ENCODE assay signal across 16 cellular contexts in the genomic region with DNA sequence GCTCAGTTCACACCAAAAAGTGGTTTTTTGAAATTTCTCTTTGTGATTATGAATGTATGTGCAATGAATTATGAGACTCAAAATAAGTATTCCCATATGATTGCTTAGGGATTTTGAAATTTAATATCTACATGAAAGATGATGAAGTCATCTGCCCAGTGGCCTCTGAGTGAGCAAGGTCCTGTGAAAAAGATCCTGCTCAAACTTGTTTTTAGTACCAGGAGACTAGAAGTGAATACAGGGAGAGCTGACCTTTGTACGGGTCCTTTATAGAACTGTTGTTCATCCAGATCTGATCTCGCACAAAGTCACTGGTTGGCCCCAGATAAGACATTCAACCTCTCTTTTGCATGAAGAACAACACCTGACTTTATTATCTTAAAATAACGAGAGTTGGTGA.
DNase-seq lines count a peak whose midpoint lies in the region; ATAC-seq and TF ChIP-seq lines count a peak whose summit lies in the region.
"Had no signal": no experiment of that assay in that cellular context is flagged by ENCODE, and none has a peak within 500 bp of the region (broad histone marks: within the 10 kb centered on the region; RNA-seq: fewer than 3 reads in every experiment).

No MANE protein-coding gene starts in this region.

- TF ChIP-seq CTCF in RWPE1 (conservative IDR thresholded peaks at IDR 0.05; ENCODE audit: low read depth) (no peak), esophagus squamous epithelium (IDR thresholded peaks at IDR 0.05) (no peak), mucosa of descending colon (IDR thresholded peaks at IDR 0.05) (no peak)

- DNase-seq in RWPE1 (ENCODE audit: low spot score) (peak; percentile 41), esophagus squamous epithelium (lab: John Stamatoyannopoulos, UW) (no peak), mucosa of descending colon (peak in 1 of 3 donors; percentile 26), NCI-H1092 (lab: John Stamatoyannopoulos, UW) (no peak)
- DNase-seq in activated T-cell treated with anti-CD3 and anti-CD28 coated beads, Interleukin-2, amount 50 U/mL, for 24 hours = no peak
- DNase-seq: CD8-positive, alpha-beta T cell; IMR-90; Kasumi-1; MV-4-11; NCI-H1436 treated with DMSO at 0.1 percent for 48 hours; NCI-H2081; NCI-H524 had no signal

- no peak overlapping the region for H3K4me3 Mint-ChIP-seq in activated T-cell treated with anti-CD3 and anti-CD28 coated beads, Interleukin-2, amount 50 U/mL, for 24 hours
- H3K4me3 Mint-ChIP-seq: B cell; CD8-positive, alpha-beta T cell had no signal

- peaks cover 16 to 55% (median 25%) of the 10 kb centered on the region in 3 donors for H3K4me1 ChIP-seq in esophagus squamous epithelium
- H3K4me1 ChIP-seq in mucosa of descending colon (ENCODE audit: low read depth) = no peaks in the 10 kb centered on the region
- peaks cover 6% of the 10 kb centered on the region for H3K4me1 ChIP-seq in thymus (ENCODE audit: control insufficient read depth, insufficient read depth, low read length)

- intact Hi-C loops in esophagus squamous epithelium (cut with DNase I) = no loop called here
- intact Hi-C loops in mucosa of descending colon (cut with DNase I, micrococcal nuclease) = no loop called here

- ATAC-seq in mucosa of descending colon (peak; percentile 65), GM18873 (IDR thresholded peaks at IDR 0.05; ENCODE audit: low FRiP score, unreplicated experiment) (no peak)
- ATAC-seq: CD8-positive, alpha-beta T cell had no signal

- H3K9me3 ChIP-seq in esophagus squamous epithelium (no peaks in the 10 kb centered on the region), mucosa of descending colon (no peaks in the 10 kb centered on the region), thymus (ENCODE audit: control insufficient read depth) (no peaks in the 10 kb centered on the region)
- H3K9me3 ChIP-seq: SJSA1 had no signal

- no peaks in the 10 kb centered on the region for H3K9me3 Mint-ChIP-seq in activated T-cell treated with anti-CD3 and anti-CD28 coated beads, Interleukin-2, amount 50 U/mL, for 24 hours
- H3K9me3 Mint-ChIP-seq: CD8-positive, alpha-beta T cell had no signal

- H3K36me3 ChIP-seq in esophagus squamous epithelium (no peaks in the 10 kb centered on the region), mucosa of descending colon (ENCODE audit: low read depth) (no peaks in the 10 kb centered on the region), thymus (ENCODE audit: control insufficient read depth, insufficient read depth) (no peaks in the 10 kb centered on the region)
- H3K36me3 ChIP-seq: SJSA1 had no signal

- CTCF ChIA-PET in RWPE1 (lab: Yijun Ruan, JAX) = interaction anchor here (0.7 to 0.9 kb wide), 2 partner anchors 9 to 10 kb away, joined by 3 read pairs; no protein-coding TSS in a partner anchor

- H3K27ac Mint-ChIP-seq in activated T-cell treated with anti-CD3 and anti-CD28 coated beads, Interleukin-2, amount 50 U/mL, for 24 hours = no peak overlapping the region
- H3K27ac Mint-ChIP-seq: B cell; CD8-positive, alpha-beta T cell had no signal

- H3K27ac ChIP-seq in RWPE1 (0 out of 2 replicates have a peak overlapping the region, but pooled peaks have one; percentile 13), esophagus squamous epithelium (peak overlapping the region in 3 of 4 donors; percentile 49 to 68 (median 59)), thymus (ENCODE audit: low read depth) (peak overlapping the region; percentile 46)
- H3K27ac ChIP-seq: SJSA1 had no signal

- POLR2A ChIA-PET in RWPE1 (lab: Yijun Ruan, JAX; ENCODE audit: low non-redundant PET) = no interaction called here

- no peak for TF ChIP-seq POLR2A in esophagus squamous epithelium (IDR thresholded peaks at IDR 0.05)

- H3K36me3 Mint-ChIP-seq in activated T-cell treated with anti-CD3 and anti-CD28 coated beads, Interleukin-2, amount 50 U/mL, for 24 hours (ENCODE audit: low read depth) = no peaks in the 10 kb centered on the region
- H3K36me3 Mint-ChIP-seq: CD8-positive, alpha-beta T cell had no signal

- peaks cover 18% of the 10 kb centered on the region for H3K4me1 Mint-ChIP-seq in activated T-cell treated with anti-CD3 and anti-CD28 coated beads, Interleukin-2, amount 50 U/mL, for 24 hours (ENCODE audit: low read depth)
- H3K4me1 Mint-ChIP-seq: B cell had no signal

- 57 to 68% methylated on average over 3 of the region's 3 CpGs for WGBS in esophagus squamous epithelium, 2 donors
- WGBS in thymus = 96% methylated on average over 3 of the region's 3 CpGs

- H3K27me3 ChIP-seq in esophagus squamous epithelium (no peaks in the 10 kb centered on the region), thymus (ENCODE audit: control insufficient read depth, insufficient read depth) (no peaks in the 10 kb centered on the region)
- H3K27me3 ChIP-seq: SJSA1 had no signal

- H3K27me3 Mint-ChIP-seq in activated T-cell treated with anti-CD3 and anti-CD28 coated beads, Interleukin-2, amount 50 U/mL, for 24 hours = peaks cover 19% of the 10 kb centered on the region
- H3K27me3 Mint-ChIP-seq: B cell had no signal

- no peak overlapping the region for H3K4me3 ChIP-seq in esophagus squamous epithelium
- no peak overlapping the region for H3K4me3 ChIP-seq in mucosa of descending colon
- no peak overlapping the region for H3K4me3 ChIP-seq in thymus (ENCODE audit: low read length)
- H3K4me3 ChIP-seq: SJSA1 had no signal
